In the genomic region with DNA sequence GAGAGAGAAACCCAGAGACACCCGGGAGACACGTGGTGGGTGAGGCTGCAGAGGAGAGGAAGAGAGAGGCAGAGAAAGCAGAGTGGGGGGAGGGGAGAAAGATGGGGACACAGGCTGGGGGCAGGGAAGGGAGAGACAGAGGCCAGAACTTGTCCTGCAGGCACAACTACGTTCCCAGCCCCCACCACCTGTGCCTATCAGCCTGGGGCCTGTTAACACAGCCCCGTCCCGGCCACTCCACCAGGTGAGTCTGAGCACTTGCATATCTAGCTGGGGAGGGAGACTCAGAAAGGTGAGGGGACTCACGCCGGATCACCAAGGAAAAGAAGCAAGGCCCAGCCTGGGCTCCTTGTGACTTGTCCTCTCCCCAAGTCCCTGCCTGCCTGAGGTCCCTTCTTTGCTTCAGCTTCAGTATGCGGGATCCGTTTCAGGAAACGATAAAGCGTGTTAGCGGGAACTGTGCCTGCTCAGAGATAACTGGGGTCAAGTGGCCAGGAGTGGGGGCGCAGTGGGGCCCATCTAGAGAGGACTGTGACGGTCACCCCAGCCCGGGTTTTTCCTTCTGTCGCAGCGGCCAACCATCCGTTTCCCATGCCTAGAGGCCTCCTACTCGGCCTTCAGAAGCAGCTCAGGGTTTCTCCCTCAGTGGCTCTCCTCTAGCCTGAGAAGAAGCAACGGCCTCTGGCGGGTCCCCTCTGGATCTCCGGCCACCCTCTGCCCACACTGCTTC, we compare ENCODE assay signal across 23 cellular contexts. TPM values are rescaled to one million over a fixed set of nuclear protein-coding genes. Genes with fewer than 3 reads are reported as not detected.
DNase-seq lines count a peak whose midpoint lies in the region; ATAC-seq, FAIRE-seq and TF ChIP-seq lines count a peak whose summit lies in the region.
"Had no signal": no experiment of that assay in that cellular context is flagged by ENCODE, and none has a peak within 500 bp of the region (broad histone marks: within the 10 kb centered on the region; RNA-seq: fewer than 3 reads in every experiment).

No MANE protein-coding gene starts in this region.

- ATAC-seq in SK-N-SH treated with all-trans-retinoic acid at 6 μM for 48 hours (no peak; the same call in 2 of the 3 replicates), left lobe of liver (peak; percentile 28), HG03175 (IDR thresholded peaks at IDR 0.05; ENCODE audit: unreplicated experiment) (no peak)
- ATAC-seq: gastroesophageal sphincter; stimulated activated naive B cell treated with anti-CD40 and anti-IgM and Interleukin-4, amounts not matched to agents 10 μg/mL and 1 μg/mL and 100 μg/mL, for 72 hours had no signal

- no peaks in the 10 kb centered on the region for H3K9me3 ChIP-seq in SK-N-SH
- H3K9me3 ChIP-seq: gastroesophageal sphincter, transverse colon had no signal

- no peak overlapping the region for H3K9ac ChIP-seq in SK-N-SH

- no peaks in the 10 kb centered on the region for H3K36me3 ChIP-seq in SK-N-SH (replicated peaks in 1 of 2; ENCODE audit: control insufficient read depth in 1 of 2, insufficient read depth in 2 of 2, low read length in 1 of 2)
- H3K36me3 ChIP-seq: brain microvascular endothelial cell, gastroesophageal sphincter, transverse colon had no signal

- DNase-seq in SK-N-SH (peak; percentile 53), left lobe of liver (ENCODE audit: low spot score) (no peak), retina (peak; percentile 54), NCI-H524 treated with DMSO at 0.1 percent for 48 hours (lab: John Stamatoyannopoulos, UW) (no peak), GM12892 (ENCODE audit: insufficient read length) (no peak)
- DNase-seq: activated CD4-positive, CD25-positive, alpha-beta regulatory T cell; activated naive CD8-positive, alpha-beta T cell treated with anti-CD3 and anti-CD28 coated beads, Interleukin-2, amount 10 ng/mL, durations not matched to agents 7 days and 5 days; brain microvascular endothelial cell; dermis blood vessel endothelial cell; DMS153; stimulated activated CD4-positive, alpha-beta T cell treated with anti-CD3 and anti-CD28 coated beads, Interleukin-15, amount 100 ng/mL, for 24 hours; stimulated activated naive B cell treated with anti-CD40 and anti-IgM and Interleukin-4, amounts not matched to agents 10 μg/mL and 1 μg/mL and 100 μg/mL, for 72 hours; T-helper 1 cell had no signal

- H3K4me2 ChIP-seq in SK-N-SH: no peak overlapping the region

- H4K20me1 ChIP-seq in SK-N-SH (ENCODE audit: insufficient read depth): no peaks in the 10 kb centered on the region

- TF ChIP-seq EP300 in SK-N-SH (IDR thresholded peaks at IDR 0.05; ENCODE audit: borderline replicate concordance in 1 of 2, low read depth in 1 of 2, low read length in 1 of 2): no peak

- CTCF ChIA-PET in SK-N-SH (lab: Yijun Ruan, JAX): interaction anchor here (0.8 to 4.1 kb wide), 8 partner anchors 9 to 287 kb away, joined by 3 to 36 read pairs (median 4); a partner anchor contains a TSS

- H3K79me2 ChIP-seq in SK-N-SH (ENCODE audit: insufficient read depth): no peaks in the 10 kb centered on the region

- FAIRE-seq in GM12892 (lab: Jason Lieb, UNC): no peak

- WGBS in SK-N-SH (ENCODE audit: low lambda C conversion rate): 79% methylated on average over 19 of the region's 22 CpGs

- H3K27me3 ChIP-seq in SK-N-SH (ENCODE audit: insufficient read depth): no peaks in the 10 kb centered on the region
- H3K27me3 ChIP-seq: gastroesophageal sphincter, transverse colon had no signal

- H3K4me3 ChIP-seq in SK-N-SH (ENCODE audit: low read depth in 2 of 2, low read length in 1 of 2): no peak overlapping the region
- H3K4me3 ChIP-seq: gastroesophageal sphincter, transverse colon had no signal

- no peak for TF ChIP-seq POLR2A in GM12892 (IDR thresholded peaks at IDR 0.05; ENCODE audit: low read depth, low read length)

- peaks cover 0 to 34% of the 10 kb centered on the region in 2 experiments; a peak in 1 of 4 replicates for H3K4me1 ChIP-seq in SK-N-SH (ENCODE audit: control insufficient read depth in 1 of 2, insufficient read depth in 2 of 2, low read depth in 1 of 2, low read length in 1 of 2)
- H3K4me1 ChIP-seq: gastroesophageal sphincter, transverse colon had no signal

- TF ChIP-seq CTCF in SK-N-SH (IDR thresholded peaks at IDR 0.05) (no peak), VCaP (conservative IDR thresholded peaks at IDR 0.05) (no peak)

- no peak for TF ChIP-seq RAD21 in SK-N-SH (IDR thresholded peaks at IDR 0.05; ENCODE audit: low read length)

- H3K9me2 ChIP-seq in SK-N-SH: no peaks in the 10 kb centered on the region

- POLR2A ChIA-PET in SK-N-SH (lab: Yijun Ruan, JAX): no interaction called here

- H3K27ac ChIP-seq in SK-N-SH (ENCODE audit: low read depth in 2 of 2, low read length in 1 of 2) (no peak overlapping the region), VCaP (peak overlapping the region; percentile 27; the same call in 1 of the 2 replicates)
- H3K27ac ChIP-seq: brain microvascular endothelial cell, C4-2B, gastroesophageal sphincter, transverse colon had no signal

- H3F3A ChIP-seq in SK-N-SH (replicated peaks; ENCODE audit: insufficient read depth): no peaks in the 10 kb centered on the region

- no peak overlapping the region for H2AFZ ChIP-seq in SK-N-SH (ENCODE audit: low read depth)

TF ChIP-seq in SK-N-SH, 30 proteins besides CTCF, POLR2A, EP300 and RAD21 (continues in another document):
- TF ChIP-seq NFIC (IDR thresholded peaks at IDR 0.05; ENCODE audit: borderline replicate concordance) (no peak), NRF1 (IDR thresholded peaks at IDR 0.05; ENCODE audit: low read depth, low read length) (no peak)
- TF ChIP-seq, protein P1, sequence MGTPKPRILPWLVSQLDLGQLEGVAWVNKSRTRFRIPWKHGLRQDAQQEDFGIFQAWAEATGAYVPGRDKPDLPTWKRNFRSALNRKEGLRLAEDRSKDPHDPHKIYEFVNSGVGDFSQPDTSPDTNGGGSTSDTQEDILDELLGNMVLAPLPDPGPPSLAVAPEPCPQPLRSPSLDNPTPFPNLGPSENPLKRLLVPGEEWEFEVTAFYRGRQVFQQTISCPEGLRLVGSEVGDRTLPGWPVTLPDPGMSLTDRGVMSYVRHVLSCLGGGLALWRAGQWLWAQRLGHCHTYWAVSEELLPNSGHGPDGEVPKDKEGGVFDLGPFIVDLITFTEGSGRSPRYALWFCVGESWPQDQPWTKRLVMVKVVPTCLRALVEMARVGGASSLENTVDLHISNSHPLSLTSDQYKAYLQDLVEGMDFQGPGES (IDR thresholded peaks at IDR 0.05; ENCODE audit: low read depth, low read length): no peak
- TF ChIP-seq, protein P2, sequence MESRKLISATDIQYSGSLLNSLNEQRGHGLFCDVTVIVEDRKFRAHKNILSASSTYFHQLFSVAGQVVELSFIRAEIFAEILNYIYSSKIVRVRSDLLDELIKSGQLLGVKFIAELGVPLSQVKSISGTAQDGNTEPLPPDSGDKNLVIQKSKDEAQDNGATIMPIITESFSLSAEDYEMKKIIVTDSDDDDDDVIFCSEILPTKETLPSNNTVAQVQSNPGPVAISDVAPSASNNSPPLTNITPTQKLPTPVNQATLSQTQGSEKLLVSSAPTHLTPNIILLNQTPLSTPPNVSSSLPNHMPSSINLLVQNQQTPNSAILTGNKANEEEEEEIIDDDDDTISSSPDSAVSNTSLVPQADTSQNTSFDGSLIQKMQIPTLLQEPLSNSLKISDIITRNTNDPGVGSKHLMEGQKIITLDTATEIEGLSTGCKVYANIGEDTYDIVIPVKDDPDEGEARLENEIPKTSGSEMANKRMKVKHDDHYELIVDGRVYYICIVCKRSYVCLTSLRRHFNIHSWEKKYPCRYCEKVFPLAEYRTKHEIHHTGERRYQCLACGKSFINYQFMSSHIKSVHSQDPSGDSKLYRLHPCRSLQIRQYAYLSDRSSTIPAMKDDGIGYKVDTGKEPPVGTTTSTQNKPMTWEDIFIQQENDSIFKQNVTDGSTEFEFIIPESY (IDR thresholded peaks at IDR 0.05; ENCODE audit: borderline replicate concordance, low read depth): no peak

TF ChIP-seq in SK-N-SH treated with all-trans-retinoic acid at 6 μM for 48 hours, 23 proteins besides CTCF, POLR2A, EP300 and RAD21:
- TF ChIP-seq ZFP30 (CRISPR knock-in tag; IDR thresholded peaks at IDR 0.05) (no peak), CSDC2 (CRISPR knock-in tag; IDR thresholded peaks at IDR 0.05) (no peak), ARNTL (CRISPR knock-in tag; IDR thresholded peaks at IDR 0.05; ENCODE audit: borderline replicate concordance, low read depth) (no peak), PPARA (CRISPR knock-in tag; IDR thresholded peaks at IDR 0.05; ENCODE audit: borderline replicate concordance) (no peak), ZNF8 (CRISPR knock-in tag; IDR thresholded peaks at IDR 0.05) (no peak), SNAI2 (CRISPR knock-in tag; IDR thresholded peaks at IDR 0.05) (no peak), ESRRG (CRISPR knock-in tag; IDR thresholded peaks at IDR 0.05) (no peak)
- TF ChIP-seq, protein P3, sequence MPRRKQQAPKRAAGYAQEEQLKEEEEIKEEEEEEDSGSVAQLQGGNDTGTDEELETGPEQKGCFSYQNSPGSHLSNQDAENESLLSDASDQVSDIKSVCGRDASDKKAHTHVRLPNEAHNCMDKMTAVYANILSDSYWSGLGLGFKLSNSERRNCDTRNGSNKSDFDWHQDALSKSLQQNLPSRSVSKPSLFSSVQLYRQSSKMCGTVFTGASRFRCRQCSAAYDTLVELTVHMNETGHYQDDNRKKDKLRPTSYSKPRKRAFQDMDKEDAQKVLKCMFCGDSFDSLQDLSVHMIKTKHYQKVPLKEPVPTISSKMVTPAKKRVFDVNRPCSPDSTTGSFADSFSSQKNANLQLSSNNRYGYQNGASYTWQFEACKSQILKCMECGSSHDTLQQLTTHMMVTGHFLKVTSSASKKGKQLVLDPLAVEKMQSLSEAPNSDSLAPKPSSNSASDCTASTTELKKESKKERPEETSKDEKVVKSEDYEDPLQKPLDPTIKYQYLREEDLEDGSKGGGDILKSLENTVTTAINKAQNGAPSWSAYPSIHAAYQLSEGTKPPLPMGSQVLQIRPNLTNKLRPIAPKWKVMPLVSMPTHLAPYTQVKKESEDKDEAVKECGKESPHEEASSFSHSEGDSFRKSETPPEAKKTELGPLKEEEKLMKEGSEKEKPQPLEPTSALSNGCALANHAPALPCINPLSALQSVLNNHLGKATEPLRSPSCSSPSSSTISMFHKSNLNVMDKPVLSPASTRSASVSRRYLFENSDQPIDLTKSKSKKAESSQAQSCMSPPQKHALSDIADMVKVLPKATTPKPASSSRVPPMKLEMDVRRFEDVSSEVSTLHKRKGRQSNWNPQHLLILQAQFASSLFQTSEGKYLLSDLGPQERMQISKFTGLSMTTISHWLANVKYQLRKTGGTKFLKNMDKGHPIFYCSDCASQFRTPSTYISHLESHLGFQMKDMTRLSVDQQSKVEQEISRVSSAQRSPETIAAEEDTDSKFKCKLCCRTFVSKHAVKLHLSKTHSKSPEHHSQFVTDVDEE (CRISPR knock-in tag; IDR thresholded peaks at IDR 0.05): no peak

RNA-seq across cellular contexts. Expression of a gene that starts 10.3 kb away (rescaled TPM):
- polyA plus RNA-seq in SK-N-SH (2012; rRNA removed): 0.29 and 0.56 TPM in 2 replicates
- polyA plus RNA-seq in SK-N-SH (2012; cell fraction: cytosol; rRNA removed): 0.27 and 0.59 TPM in 2 replicates
- polyA plus RNA-seq in SK-N-SH (2012; cell fraction: nucleus; rRNA removed): 0.13 and 0.39 TPM in 2 replicates
- total RNA-seq in left lobe of liver: 0.86 TPM
- polyA plus RNA-seq in GM12892 (2012; ENCODE audit: missing spikeins): 0.11 TPM
- total RNA-seq: activated CD8-positive, alpha-beta memory T cell treated with anti-CD3 and anti-CD28 coated beads for 36 hours; activated naive CD8-positive, alpha-beta T cell treated with anti-CD3 and anti-CD28 coated beads, Interleukin-2, amount 10 ng/mL, durations not matched to agents 7 days and 5 days; dermis blood vessel endothelial cell; epithelial cell of proximal tubule; MCF 10A; renal cortical epithelial cell had no signal

Comparison
In these comparisons a context has a peak if more than half of its experiments do, and no peak if none do; other contexts are left out.
1. DNase-seq: peak in SK-N-SH (single experiment) and retina (single experiment); none in left lobe of liver (single experiment), NCI-H524 treated with DMSO at 0.1 percent for 48 hours (single experiment) and GM12892 (single experiment).